8 cellular contexts compared by ENCODE assay signal in the genomic region with DNA sequence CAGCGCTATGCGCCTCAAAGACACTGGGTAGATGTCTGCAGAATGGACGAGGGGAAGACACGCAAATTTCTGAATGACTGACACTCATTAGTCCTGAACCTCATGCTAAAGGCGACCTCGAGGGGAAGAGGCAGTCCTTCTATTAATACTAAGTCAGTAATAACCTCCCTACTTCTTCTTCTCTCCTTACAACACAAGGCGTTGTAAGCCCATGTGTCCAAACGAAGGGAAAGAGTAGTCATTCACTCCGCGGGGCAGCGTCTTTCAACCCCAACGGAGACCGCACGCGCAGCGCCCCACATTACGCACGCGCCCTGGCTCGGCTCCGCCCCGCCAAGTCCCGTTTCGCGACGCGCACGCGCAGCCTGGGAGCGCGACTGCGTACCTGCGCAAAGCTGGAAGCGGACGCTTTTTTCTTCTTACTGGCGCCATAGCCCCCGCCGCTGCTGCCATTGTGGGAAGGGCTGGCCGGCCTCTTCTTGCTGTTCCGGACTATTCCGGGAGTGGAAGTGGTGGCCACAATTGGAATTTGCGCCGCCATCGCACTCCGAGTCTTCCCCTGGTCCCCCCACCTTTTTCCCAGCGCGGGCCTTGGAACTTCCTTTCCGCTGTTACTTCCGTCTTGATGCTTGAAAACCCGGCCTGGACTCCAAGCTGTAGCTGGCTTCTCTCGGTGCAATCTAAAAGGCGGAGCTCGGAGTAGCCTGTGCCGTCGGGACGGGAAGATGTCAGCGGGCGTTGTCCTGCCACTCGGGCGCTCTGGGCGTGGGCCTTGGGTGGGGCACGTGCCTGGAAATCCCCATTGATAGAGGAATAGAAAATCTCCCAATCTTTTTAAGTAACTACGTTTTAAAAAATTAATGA. TPM values are rescaled to one million over a fixed set of nuclear protein-coding genes. Genes with fewer than 3 reads are reported as not detected.
DNase-seq lines count a peak whose midpoint lies in the region; ATAC-seq lines count a peak whose summit lies in the region.

TSS of gene INO80C (minus strand) at position 627 of the 864 bp plus-strand sequence. CDS start at position 541, 86 bp downstream.

- no peaks in the 10 kb centered on the region for H3K27me3 Mint-ChIP-seq in IgD-negative memory B cell

- peak within 1 kb of the TSS; percentile 97 to 100 (median 97) for H3K27ac Mint-ChIP-seq in IgD-negative memory B cell

- H3K4me1 ChIP-seq in mononuclear cell (ENCODE audit: insufficient read depth, low read length), result peaks cover 46% of the 10 kb centered on the region

- no peaks in the 10 kb centered on the region for H3K9me3 Mint-ChIP-seq in IgD-negative memory B cell

- H3K27me3 ChIP-seq in mononuclear cell (ENCODE audit: insufficient read depth, low read length), result no peaks in the 10 kb centered on the region

- H3K9me3 ChIP-seq in mononuclear cell (ENCODE audit: low read depth, low read length), result no peaks in the 10 kb centered on the region

- H3K4me3 ChIP-seq in mononuclear cell (ENCODE audit: low read length), result peak within 1 kb of the TSS; percentile 70

- peak; percentile 93 for ATAC-seq in GM21576 (IDR thresholded peaks at IDR 0.05; ENCODE audit: unreplicated experiment)

- H3K4me1 Mint-ChIP-seq in IgD-negative memory B cell, result peaks cover 25 to 37% (median 37%) of the 10 kb centered on the region in 3 donors

- peaks cover 2% of the 10 kb centered on the region for H3K36me3 Mint-ChIP-seq in IgD-negative memory B cell

- DNase-seq in DMS153 (lab: John Stamatoyannopoulos, UW) (peak; percentile 87), OCI-M1 (lab: John Stamatoyannopoulos, UW) (peak; percentile 96), activated T-cell treated with anti-CD3 and anti-CD28 coated beads for 24 hours (ENCODE audit: low read depth) (peak; percentile 90), epidermal melanocyte (ENCODE audit: insufficient read length, low spot score) (peak; percentile 92)
- peak; percentile 86 to 87 for DNase-seq in stimulated activated CD8-positive, alpha-beta memory T cell treated with anti-CD3 and anti-CD28 coated beads, Interleukin-2, amount 100 ng/mL, for 48 hours (ENCODE audit: low read depth in 2 of 2)

- H3K4me3 Mint-ChIP-seq in IgD-negative memory B cell, result peak within 1 kb of the TSS; percentile 95 to 100 (median 99)

RNA-seq across cellular contexts. Expression of gene INO80C, which starts in this region (rescaled TPM):
- polyA plus RNA-seq in IgD-negative memory B cell, result 28.2 TPM
- 11.5 TPM for total RNA-seq in mononuclear cell

Comparison
In these comparisons a context has a peak if more than half of its experiments do, and no peak if none do; other contexts are left out.
1. Peak in every context shown above with its lines: DNase-seq, ATAC-seq and H3K4me3 ChIP-seq.